17 cellular contexts compared by ENCODE assay signal in genomic region chr20:33127422-33128097, GRCh38. TPM values are rescaled to one million over a fixed set of nuclear protein-coding genes. Genes with fewer than 3 reads are reported as not detected.
"Had no signal": no experiment of that assay in that cellular context is flagged by ENCODE, and none has a peak within 500 bp of the region (broad histone marks: within the 10 kb centered on the region; RNA-seq: fewer than 3 reads in every experiment).

No MANE protein-coding gene starts in this region.

- H3K36me3 ChIP-seq: heart left ventricle, left ventricle myocardium inferior, tibial artery had no signal

- H3K27ac ChIP-seq: heart left ventricle, left ventricle myocardium inferior, tibial artery had no signal

- DNase-seq: activated CD4-positive, alpha-beta memory T cell treated with anti-CD3 and anti-CD28 coated beads for 36 hours; activated CD4-positive, alpha-beta T cell treated with anti-CD3 and anti-CD28 coated beads for 1 hour; activated gamma-delta T cell treated with Interleukin-2 at 50 U/mL for 16 hours; activated naive CD8-positive, alpha-beta T cell treated with anti-CD3 and anti-CD28 coated beads, Interleukin-2, amount 10 ng/mL, durations not matched to agents 7 days and 5 days; activated T-cell treated with anti-CD3 and anti-CD28 coated beads, Interleukin-2, amount 50 U/mL, for 72 hours; aorta; heart left ventricle; islet precursor cell; left ventricle myocardium inferior; midbrain; posterior cingulate gyrus; tibial artery had no signal

- H3K4me1 ChIP-seq: heart left ventricle had no signal

- H3K4me3 ChIP-seq: heart left ventricle, left ventricle myocardium inferior, tibial artery had no signal

- ATAC-seq: activated T-cell treated with anti-CD3 and anti-CD28 coated beads, Interleukin-2, amount 50 U/mL, for 72 hours; heart left ventricle; right cardiac atrium; stimulated activated effector memory CD8-positive, alpha-beta T cell treated with anti-CD3 and anti-CD28 coated beads, Interleukin-12 subunit alpha, Interleukin-12 subunit beta, amount 100 ng/mL, for 72 hours had no signal

- H3K9me3 ChIP-seq: heart left ventricle, left ventricle myocardium inferior, tibial artery had no signal

RNA-seq across cellular contexts. Expression of gene BPIFA2, which starts 40.4 kb away (rescaled TPM):
- total RNA-seq: activated CD4-positive, alpha-beta memory T cell treated with anti-CD3 and anti-CD28 coated beads for 36 hours; activated naive CD8-positive, alpha-beta T cell treated with anti-CD3 and anti-CD28 coated beads, Interleukin-2, amount 10 ng/mL, durations not matched to agents 7 days and 5 days; activated T-cell treated with anti-CD3 and anti-CD28 coated beads, Interleukin-2, amount 50 U/mL, for 72 hours; aorta; endothelial cell of umbilical vein; fibroblast of lung; frontal cortex; heart left ventricle; left ventricle myocardium inferior; right cardiac atrium had no signal

RNA-seq across cellular contexts. Expression of gene BPIFB4, which starts 48.1 kb away (rescaled TPM):
- total RNA-seq: activated CD4-positive, alpha-beta memory T cell treated with anti-CD3 and anti-CD28 coated beads for 36 hours; activated naive CD8-positive, alpha-beta T cell treated with anti-CD3 and anti-CD28 coated beads, Interleukin-2, amount 10 ng/mL, durations not matched to agents 7 days and 5 days; activated T-cell treated with anti-CD3 and anti-CD28 coated beads, Interleukin-2, amount 50 U/mL, for 72 hours; aorta; endothelial cell of umbilical vein; fibroblast of lung; frontal cortex; heart left ventricle; left ventricle myocardium inferior had no signal
